Comparison of ENCODE assay signal across 2 cellular contexts in the genomic region with DNA sequence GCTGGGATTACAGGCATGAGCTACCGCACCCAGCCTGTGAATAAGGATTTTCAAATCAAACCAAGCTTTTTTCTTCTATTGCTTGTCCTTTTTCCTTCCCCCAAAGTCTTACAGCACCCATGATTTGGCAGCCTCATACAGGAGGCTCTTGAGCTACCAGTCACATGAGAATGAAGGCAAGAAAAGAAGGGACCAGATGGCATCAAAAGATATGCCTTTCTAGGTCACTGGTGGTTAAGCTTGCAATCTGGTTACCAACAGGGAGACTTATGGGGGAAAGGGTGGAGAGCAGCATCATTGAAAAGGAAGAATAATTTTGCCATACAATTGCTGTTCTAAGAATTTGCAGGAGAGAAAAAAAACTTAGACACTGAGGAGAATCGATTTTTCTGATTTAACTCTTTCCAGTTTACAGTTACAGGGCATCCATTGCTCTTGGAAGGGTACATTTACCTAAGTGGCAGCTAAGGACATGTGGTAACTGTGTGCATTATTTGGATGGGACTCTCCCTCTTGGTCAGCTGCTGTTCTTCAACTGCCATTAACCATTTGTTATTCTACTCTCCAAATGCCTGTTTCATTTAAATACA.
TF ChIP-seq lines count a peak whose summit lies in the region.

No MANE protein-coding gene starts in this region.

TF ChIP-seq in HepG2, 621 proteins besides CTCF, POLR2A, EP300 and RAD21 (continues in another document):
- TF ChIP-seq JARID2 (CRISPR knock-in tag; IDR thresholded peaks at IDR 0.05; ENCODE audit: insufficient replicate concordance), result no peak
- TF ChIP-seq BCLAF1 (IDR thresholded peaks at IDR 0.05), result no peak
- TF ChIP-seq RCOR2 (CRISPR knock-in tag; IDR thresholded peaks at IDR 0.05), result no peak
- no peak for TF ChIP-seq FOSL1 (CRISPR knock-in tag; IDR thresholded peaks at IDR 0.05; ENCODE audit: borderline replicate concordance)
- TF ChIP-seq ZNF7 (CRISPR knock-in tag; IDR thresholded peaks at IDR 0.05), result no peak
- TF ChIP-seq, protein P1, sequence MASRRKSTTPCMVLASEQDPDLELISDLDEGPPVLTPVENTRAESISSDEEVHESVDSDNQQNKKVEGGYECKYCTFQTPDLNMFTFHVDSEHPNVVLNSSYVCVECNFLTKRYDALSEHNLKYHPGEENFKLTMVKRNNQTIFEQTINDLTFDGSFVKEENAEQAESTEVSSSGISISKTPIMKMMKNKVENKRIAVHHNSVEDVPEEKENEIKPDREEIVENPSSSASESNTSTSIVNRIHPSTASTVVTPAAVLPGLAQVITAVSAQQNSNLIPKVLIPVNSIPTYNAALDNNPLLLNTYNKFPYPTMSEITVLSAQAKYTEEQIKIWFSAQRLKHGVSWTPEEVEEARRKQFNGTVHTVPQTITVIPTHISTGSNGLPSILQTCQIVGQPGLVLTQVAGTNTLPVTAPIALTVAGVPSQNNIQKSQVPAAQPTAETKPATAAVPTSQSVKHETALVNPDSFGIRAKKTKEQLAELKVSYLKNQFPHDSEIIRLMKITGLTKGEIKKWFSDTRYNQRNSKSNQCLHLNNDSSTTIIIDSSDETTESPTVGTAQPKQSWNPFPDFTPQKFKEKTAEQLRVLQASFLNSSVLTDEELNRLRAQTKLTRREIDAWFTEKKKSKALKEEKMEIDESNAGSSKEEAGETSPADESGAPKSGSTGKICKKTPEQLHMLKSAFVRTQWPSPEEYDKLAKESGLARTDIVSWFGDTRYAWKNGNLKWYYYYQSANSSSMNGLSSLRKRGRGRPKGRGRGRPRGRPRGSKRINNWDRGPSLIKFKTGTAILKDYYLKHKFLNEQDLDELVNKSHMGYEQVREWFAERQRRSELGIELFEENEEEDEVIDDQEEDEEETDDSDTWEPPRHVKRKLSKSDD (CRISPR knock-in tag; IDR thresholded peaks at IDR 0.05; ENCODE audit: low read depth), result no peak
- no peak for TF ChIP-seq HNF1B (CRISPR knock-in tag; IDR thresholded peaks at IDR 0.05)
- no peak for TF ChIP-seq SNAPC5 (CRISPR knock-in tag; IDR thresholded peaks at IDR 0.05; ENCODE audit: borderline replicate concordance)
- TF ChIP-seq U2AF1 (optimal IDR thresholded peaks at IDR 0.05; ENCODE audit: low read depth, low read length), result no peak
- no peak for TF ChIP-seq MAFK (conservative IDR thresholded peaks at IDR 0.05 in 1 of 2, IDR thresholded peaks at IDR 0.05 in 1 of 2; ENCODE audit: low read length in 2 of 2)
- TF ChIP-seq ZNF672 (CRISPR knock-in tag; IDR thresholded peaks at IDR 0.05), result no peak
- no peak for TF ChIP-seq TAF1 (CRISPR knock-in tag; IDR thresholded peaks at IDR 0.05)
- TF ChIP-seq ZNF766 (CRISPR knock-in tag; IDR thresholded peaks at IDR 0.05; ENCODE audit: borderline replicate concordance), result no peak
- TF ChIP-seq, protein P2, sequence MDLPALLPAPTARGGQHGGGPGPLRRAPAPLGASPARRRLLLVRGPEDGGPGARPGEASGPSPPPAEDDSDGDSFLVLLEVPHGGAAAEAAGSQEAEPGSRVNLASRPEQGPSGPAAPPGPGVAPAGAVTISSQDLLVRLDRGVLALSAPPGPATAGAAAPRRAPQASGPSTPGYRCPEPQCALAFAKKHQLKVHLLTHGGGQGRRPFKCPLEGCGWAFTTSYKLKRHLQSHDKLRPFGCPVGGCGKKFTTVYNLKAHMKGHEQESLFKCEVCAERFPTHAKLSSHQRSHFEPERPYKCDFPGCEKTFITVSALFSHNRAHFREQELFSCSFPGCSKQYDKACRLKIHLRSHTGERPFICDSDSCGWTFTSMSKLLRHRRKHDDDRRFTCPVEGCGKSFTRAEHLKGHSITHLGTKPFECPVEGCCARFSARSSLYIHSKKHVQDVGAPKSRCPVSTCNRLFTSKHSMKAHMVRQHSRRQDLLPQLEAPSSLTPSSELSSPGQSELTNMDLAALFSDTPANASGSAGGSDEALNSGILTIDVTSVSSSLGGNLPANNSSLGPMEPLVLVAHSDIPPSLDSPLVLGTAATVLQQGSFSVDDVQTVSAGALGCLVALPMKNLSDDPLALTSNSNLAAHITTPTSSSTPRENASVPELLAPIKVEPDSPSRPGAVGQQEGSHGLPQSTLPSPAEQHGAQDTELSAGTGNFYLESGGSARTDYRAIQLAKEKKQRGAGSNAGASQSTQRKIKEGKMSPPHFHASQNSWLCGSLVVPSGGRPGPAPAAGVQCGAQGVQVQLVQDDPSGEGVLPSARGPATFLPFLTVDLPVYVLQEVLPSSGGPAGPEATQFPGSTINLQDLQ (CRISPR knock-in tag; IDR thresholded peaks at IDR 0.05), result no peak

TF ChIP-seq in GM23338, 12 proteins besides CTCF, POLR2A, EP300 and RAD21:
- TF ChIP-seq, protein P3, sequence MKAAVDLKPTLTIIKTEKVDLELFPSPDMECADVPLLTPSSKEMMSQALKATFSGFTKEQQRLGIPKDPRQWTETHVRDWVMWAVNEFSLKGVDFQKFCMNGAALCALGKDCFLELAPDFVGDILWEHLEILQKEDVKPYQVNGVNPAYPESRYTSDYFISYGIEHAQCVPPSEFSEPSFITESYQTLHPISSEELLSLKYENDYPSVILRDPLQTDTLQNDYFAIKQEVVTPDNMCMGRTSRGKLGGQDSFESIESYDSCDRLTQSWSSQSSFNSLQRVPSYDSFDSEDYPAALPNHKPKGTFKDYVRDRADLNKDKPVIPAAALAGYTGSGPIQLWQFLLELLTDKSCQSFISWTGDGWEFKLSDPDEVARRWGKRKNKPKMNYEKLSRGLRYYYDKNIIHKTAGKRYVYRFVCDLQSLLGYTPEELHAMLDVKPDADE (IDR thresholded peaks at IDR 0.05), result no peak
- TF ChIP-seq POLR2AphosphoS5 (IDR thresholded peaks at IDR 0.05; ENCODE audit: low read depth) (no peak), EZH2 (IDR thresholded peaks at IDR 0.05; ENCODE audit: low read depth, unreplicated experiment) (no peak), STAT1 (IDR thresholded peaks at IDR 0.05; ENCODE audit: unreplicated experiment) (no peak), JUNB (IDR thresholded peaks at IDR 0.05; ENCODE audit: unreplicated experiment) (no peak), ZNF331 (CRISPR knock-in tag; IDR thresholded peaks at IDR 0.05; ENCODE audit: low read depth) (no peak)
TF ChIP-seq in GM23338: peak in this region for 0.
